Comparison of ENCODE assay signal across 10 cellular contexts in genomic region chr10:132360766-132361447, GRCh38. TPM values are rescaled to one million over a fixed set of nuclear protein-coding genes. Genes with fewer than 3 reads are reported as not detected.
A peak's percentile ranks its signal among the peaks of the same experiment; 100 is the strongest.
DNase-seq lines count a peak whose midpoint lies in the region; ATAC-seq and TF ChIP-seq lines count a peak whose summit lies in the region.
"Had no signal": no experiment of that assay in that cellular context is flagged by ENCODE, and none has a peak within 500 bp of the region (broad histone marks: within the 10 kb centered on the region; RNA-seq: fewer than 3 reads in every experiment).

No MANE protein-coding gene starts in this region.

- H3K27ac ChIP-seq in dorsolateral prefrontal cortex, result peak overlapping the region in 26 of 59 donors; percentile 2 to 74 (median 47)
- H3K27ac ChIP-seq in CD4-positive, alpha-beta memory T cell (ENCODE audit: low read depth, low read length), result no peak overlapping the region
- H3K27ac ChIP-seq: epithelial cell of prostate had no signal

- TF ChIP-seq CTCF in GM10248 (IDR thresholded peaks at IDR 0.05; ENCODE audit: control extremely low read depth, extremely low read depth, low read depth, missing control alignments) (peak; percentile 22), dorsolateral prefrontal cortex (IDR thresholded peaks at IDR 0.05 in 54 of 56, conservative IDR thresholded peaks at IDR 0.05 in 2 of 56; ENCODE audit: low read depth in 1 of 56, partially characterized antibody in 56 of 56) (peak in 52 of 56 donors; percentile 22 to 60 (median 42)), neural crest cell (conservative IDR thresholded peaks at IDR 0.05) (peak; percentile 68)

- no peak overlapping the region for H3K4me3 ChIP-seq in dorsolateral prefrontal cortex
- H3K4me3 ChIP-seq in CD4-positive, alpha-beta memory T cell (ENCODE audit: low read length in 2 of 2), result no peak overlapping the region

- H3K36me3 ChIP-seq in CD4-positive, alpha-beta memory T cell (ENCODE audit: insufficient read depth, low read length), result no peaks in the 10 kb centered on the region

- DNase-seq in GM10248 (ENCODE audit: extremely low spot score) (no peak), SK-N-DZ (ENCODE audit: low spot score) (peak; percentile 22), dorsolateral prefrontal cortex (peak in 4 of 10 donors; percentile 19 to 45 (median 38)), neural crest cell (ENCODE audit: low read depth, low spot score) (peak; percentile 39), hypothalamus (lab: John Stamatoyannopoulos, UW) (no peak)
- no peak for DNase-seq in CD4-positive, alpha-beta memory T cell

- no peak overlapping the region for H3K27ac Mint-ChIP-seq in neural crest cell (ENCODE audit: unreplicated experiment)
- H3K27ac Mint-ChIP-seq in CD4-positive, alpha-beta memory T cell, result no peak overlapping the region
- H3K27ac Mint-ChIP-seq: stimulated activated naive CD8-positive, alpha-beta T cell treated with anti-CD3 and anti-CD28 coated beads, Interleukin-15, amount 100 ng/mL, for 72 hours had no signal

- H3K27me3 ChIP-seq in dorsolateral prefrontal cortex, result no peaks in the 10 kb centered on the region
- no peaks in the 10 kb centered on the region for H3K27me3 ChIP-seq in CD4-positive, alpha-beta memory T cell (ENCODE audit: insufficient read depth, low read length)

- H3K9me3 ChIP-seq in CD4-positive, alpha-beta memory T cell (ENCODE audit: control insufficient read depth in 1 of 2, low read length in 2 of 2), result no peaks in the 10 kb centered on the region

- peaks cover 6% of the 10 kb centered on the region for H3K36me3 Mint-ChIP-seq in neural crest cell (ENCODE audit: low read depth)
- H3K36me3 Mint-ChIP-seq in CD4-positive, alpha-beta memory T cell, result peaks cover 0 to 2% of the 10 kb centered on the region in 2 donors

- H3K4me1 ChIP-seq in CD4-positive, alpha-beta memory T cell (ENCODE audit: insufficient read depth, low read length), result no peaks in the 10 kb centered on the region

- POLR2A ChIA-PET in GM10248 (lab: Yijun Ruan, JAX), result no interaction called here
- POLR2A ChIA-PET in CD4-positive, alpha-beta memory T cell (lab: Charles Lee; ENCODE audit: partially characterized antibody), result no interaction called here

- intact Hi-C loops in dorsolateral prefrontal cortex (cut with DNase I), result no loop called here
- intact Hi-C loops in CD4-positive, alpha-beta memory T cell (cut with micrococcal nuclease), result no loop called here

- ATAC-seq in HG03159 (IDR thresholded peaks at IDR 0.05; ENCODE audit: unreplicated experiment) (no peak), HG02610 (IDR thresholded peaks at IDR 0.05; ENCODE audit: unreplicated experiment) (no peak)

- CTCF ChIA-PET in GM10248 (lab: Yijun Ruan, JAX), result interaction anchor here (0.7 to 1.8 kb wide), 3 partner anchors 11 to 127 kb away, joined by 3 to 5 read pairs (median 4); no protein-coding TSS in a partner anchor
- CTCF ChIA-PET in CD4-positive, alpha-beta memory T cell (lab: Charles Lee; ENCODE audit: partially characterized antibody), result interaction anchor here (1.0 to 1.9 kb wide), 5 partner anchors 8 to 28 kb away, joined by 3 to 6 read pairs (median 4); no protein-coding TSS in a partner anchor

- no peaks in the 10 kb centered on the region for H3K27me3 Mint-ChIP-seq in neural crest cell (ENCODE audit: low read depth)
- H3K27me3 Mint-ChIP-seq in CD4-positive, alpha-beta memory T cell, result no peaks in the 10 kb centered on the region
- H3K27me3 Mint-ChIP-seq: stimulated activated naive CD8-positive, alpha-beta T cell treated with anti-CD3 and anti-CD28 coated beads, Interleukin-15, amount 100 ng/mL, for 72 hours had no signal

- H3K9me3 Mint-ChIP-seq in neural crest cell, result no peaks in the 10 kb centered on the region
- H3K9me3 Mint-ChIP-seq in CD4-positive, alpha-beta memory T cell, result peaks cover 0 to 2% (median 0%) of the 10 kb centered on the region in 8 donors

- H3K4me1 Mint-ChIP-seq in neural crest cell, result peaks cover 4% of the 10 kb centered on the region
- peaks cover 0 to 2% (median 0%) of the 10 kb centered on the region in 4 donors for H3K4me1 Mint-ChIP-seq in CD4-positive, alpha-beta memory T cell

- H3K4me3 Mint-ChIP-seq in neural crest cell, result no peak overlapping the region
- H3K4me3 Mint-ChIP-seq in CD4-positive, alpha-beta memory T cell, result no peak overlapping the region
- H3K4me3 Mint-ChIP-seq: stimulated activated naive CD8-positive, alpha-beta T cell treated with anti-CD3 and anti-CD28 coated beads, Interleukin-15, amount 100 ng/mL, for 72 hours had no signal

RNA-seq across cellular contexts. Expression of gene LRRC27, which starts 28.9 kb away (rescaled TPM):
- polyA plus RNA-seq in SK-N-DZ (2014; cell fraction: cytosol; rRNA removed), result 6.8 and 7.5 TPM in 2 replicates
- 13.1 and 14.4 TPM in 2 replicates for polyA plus RNA-seq in SK-N-DZ (2014; cell fraction: nucleus; rRNA removed)
- total RNA-seq in dorsolateral prefrontal cortex (10 to 100 TPM; 14.0 to 36.4 (median 25.3) TPM), neural crest cell (18.3 and 21.9 TPM in 2 replicates)
- total RNA-seq in CD4-positive, alpha-beta memory T cell, result 1 to 10 TPM; 3.7 to 3.8 TPM
- polyA plus RNA-seq in CD4-positive, alpha-beta memory T cell, result 1 to 10 TPM in 1 of 2 donors, under 1 TPM in 1; 0.90 to 2.3 TPM

RNA-seq across cellular contexts. Expression of gene PWWP2B, which starts 36.1 kb away (rescaled TPM):
- polyA plus RNA-seq in SK-N-DZ (2014; cell fraction: cytosol; rRNA removed), result 12.2 and 18.0 TPM in 2 replicates
- polyA plus RNA-seq in SK-N-DZ (2014; cell fraction: nucleus; rRNA removed), result 20.1 and 20.9 TPM in 2 replicates
- 10 to 100 TPM in 118 of 120 experiments, 1 to 10 TPM in 2; 7.7 to 28.3 (median 17.8) TPM for total RNA-seq in dorsolateral prefrontal cortex
- total RNA-seq in neural crest cell, result 14.2 and 15.3 TPM in 2 replicates
- 1 to 10 TPM; 9.4 to 9.9 TPM for total RNA-seq in CD4-positive, alpha-beta memory T cell
- polyA plus RNA-seq in CD4-positive, alpha-beta memory T cell, result 1 to 10 TPM in 1 of 2 donors, under 1 TPM in 1; 0.92 to 3.2 TPM

RNA-seq across cellular contexts. Expression of gene STK32C, which starts 53.2 kb away (rescaled TPM):
- 35.4 and 38.4 TPM in 2 replicates for polyA plus RNA-seq in SK-N-DZ (2014; cell fraction: cytosol; rRNA removed)
- 35.2 and 44.1 TPM in 2 replicates for polyA plus RNA-seq in SK-N-DZ (2014; cell fraction: nucleus; rRNA removed)
- total RNA-seq in dorsolateral prefrontal cortex (10 to 100 TPM; 30.1 to 78.4 (median 57.0) TPM), neural crest cell (19.6 and 21.9 TPM in 2 replicates)
- total RNA-seq in CD4-positive, alpha-beta memory T cell, result 10 to 100 TPM; 12.8 to 14.7 TPM
- 1 to 10 TPM; 7.5 to 8.5 TPM for polyA plus RNA-seq in CD4-positive, alpha-beta memory T cell

Comparison
In these comparisons a context has a peak if more than half of its experiments do, and no peak if none do; other contexts are left out.
1. DNase-seq: peak in SK-N-DZ (single experiment) and neural crest cell (single experiment); none in GM10248 (single experiment), CD4-positive, alpha-beta memory T cell (0 of 5) and hypothalamus (0 of 51).
2. Peak in every context shown above with its lines, with median percentiles within 50 percentile points of each other: CTCF ChIP-seq.